ENCODE assay signal across 15 cellular contexts in genomic region chr4:40475609-40476008, GRCh38.
DNase-seq lines count a peak whose midpoint lies in the region; ATAC-seq, FAIRE-seq and TF ChIP-seq lines count a peak whose summit lies in the region.
"Had no signal": no experiment of that assay in that cellular context is flagged by ENCODE, and none has a peak within 500 bp of the region (broad histone marks: within the 10 kb centered on the region; RNA-seq: fewer than 3 reads in every experiment).

No MANE protein-coding gene starts in this region.

- H3K4me2 ChIP-seq in GM12878 (ENCODE audit: control insufficient read depth, insufficient read depth), result no peak overlapping the region
- H3K4me2 ChIP-seq in OCI-LY7 (ENCODE audit: low read length), result no peak overlapping the region

- H3K27ac ChIP-seq in GM12878 (ENCODE audit: control insufficient read depth, insufficient read depth) (no peak overlapping the region), OCI-LY7 (ENCODE audit: low read depth, low read length, poor library complexity, severe bottlenecking) (no peak overlapping the region)
- H3K27ac ChIP-seq in effector memory CD4-positive, alpha-beta T cell (ENCODE audit: insufficient read depth, low read length, poor library complexity, severe bottlenecking), result no peak overlapping the region

- no peak for TF ChIP-seq RAD21 in GM12878 (IDR thresholded peaks at IDR 0.05; ENCODE audit: insufficient read depth, low read depth, low read length)

- CTCF ChIA-PET in GM12878 (lab: Yijun Ruan, JAX), result interaction anchor here (1.0 to 2.8 kb wide), 7 partner anchors 9 to 98 kb away, joined by 3 to 14 read pairs (median 4); no protein-coding TSS in a partner anchor
- CTCF ChIA-PET in OCI-LY7 (lab: Charles Lee; ENCODE audit: unreplicated experiment), result no interaction called here

- H3K4me3 ChIP-seq in GM12878 (no peak overlapping the region), OCI-LY7 (ENCODE audit: low read depth, low read length, poor library complexity, severe bottlenecking) (no peak overlapping the region)
- H3K4me3 ChIP-seq in effector memory CD4-positive, alpha-beta T cell (ENCODE audit: insufficient read depth, low read depth, low read length, poor library complexity, severe bottlenecking), result no peak overlapping the region
- H3K4me3 ChIP-seq: esophagus squamous epithelium had no signal

- no peak for TF ChIP-seq POLR2A in GM12878 (IDR thresholded peaks at IDR 0.05; ENCODE audit: low read depth, low read length)

- H3K9me3 ChIP-seq in GM12878 (replicated peaks; ENCODE audit: control insufficient read depth, insufficient read depth, low read length) (no peaks in the 10 kb centered on the region), OCI-LY7 (ENCODE audit: low read length) (no peaks in the 10 kb centered on the region)
- no peaks in the 10 kb centered on the region for H3K9me3 ChIP-seq in effector memory CD4-positive, alpha-beta T cell (ENCODE audit: control insufficient read depth, low read length)
- H3K9me3 ChIP-seq: esophagus squamous epithelium had no signal

- H3K36me3 Mint-ChIP-seq in nephron (ENCODE audit: low read depth), result peaks cover 8% of the 10 kb centered on the region

- RAD21 ChIA-PET in GM12878 (lab: Charles Lee; ENCODE audit: unreplicated experiment), result interaction anchor here (0.7 to 4.3 kb wide), 31 partner anchors 8 to 243 kb away, joined by 3 to 28 read pairs (median 5); partner anchors contain the start of gene RBM47

- H3K79me2 ChIP-seq in GM12878 (ENCODE audit: control insufficient read depth, insufficient read depth, low read length) (peaks cover 51% of the 10 kb centered on the region), OCI-LY7 (ENCODE audit: insufficient read depth, low read depth, low read length) (no peaks in the 10 kb centered on the region)

- in situ Hi-C loops in GM12878 (cut with MboI), result no loop called here
- in situ Hi-C loops in GM13977 (cut with MboI; ENCODE audit: low pct_unique_long_range_greater_than_20kb, low sequenced_read_pairs, unreplicated experiment), result no loop called here

- SMC1A ChIA-PET in GM12878 (lab: Charles Lee; ENCODE audit: uncharacterized antibody, unreplicated experiment), result interaction anchor here (0.5 to 9.9 kb wide), 34 partner anchors 9 to 449 kb away, joined by 3 to 102 read pairs (median 4); partner anchors contain the start of gene RBM47

- H3K36me3 ChIP-seq in GM12878 (ENCODE audit: control insufficient read depth in 2 of 2, insufficient read depth in 2 of 2, low read length in 1 of 2), result peaks cover 0 to 6% of the 10 kb centered on the region in 2 experiments; a peak in 3 of 4 replicates
- no peaks in the 10 kb centered on the region for H3K36me3 ChIP-seq in OCI-LY7 (ENCODE audit: insufficient read depth, low read length)
- no peaks in the 10 kb centered on the region for H3K36me3 ChIP-seq in effector memory CD4-positive, alpha-beta T cell (ENCODE audit: control insufficient read depth, insufficient read depth, low read length)

- 76% methylated on average over 4 of the region's 4 CpGs for WGBS in GM12878 (ENCODE audit: insufficient coverage, insufficient replicate concordance, low lambda C conversion rate, missing lambda C conversion rate)

- H3K9ac ChIP-seq in GM12878 (ENCODE audit: control insufficient read depth, insufficient read depth, low read length), result no peak overlapping the region

- no peaks in the 10 kb centered on the region for H3K9me2 ChIP-seq in OCI-LY7 (ENCODE audit: insufficient read depth, low read length)

- no peak for TF ChIP-seq EP300 in GM12878 (IDR thresholded peaks at IDR 0.05; ENCODE audit: borderline replicate concordance in 1 of 2, control insufficient read depth in 1 of 2, low read depth in 2 of 2, low read length in 2 of 2)

- DNase-seq in DMS79 treated with DMSO at 0.1 percent for 48 hours (lab: John Stamatoyannopoulos, UW) (peak; percentile 42), NCI-H2107 (lab: John Stamatoyannopoulos, UW) (peak; percentile 2), GM12878 (ENCODE audit: low read depth, low spot score) (no peak), OCI-LY7 (ENCODE audit: low spot score) (no peak), middle frontal gyrus (ENCODE audit: extremely low spot score, low spot score) (no peak), GM13977 (ENCODE audit: low spot score) (no peak)
- DNase-seq in effector memory CD4-positive, alpha-beta T cell, result no peak
- DNase-seq: activated naive CD8-positive, alpha-beta T cell treated with anti-CD3 and anti-CD28 coated beads, Interleukin-2, amount 10 ng/mL, durations not matched to agents 7 days and 5 days; CD4-positive, alpha-beta T cell; esophagus squamous epithelium; NCI-H146; right cardiac atrium had no signal

- BruUV-seq in GM12878 (replicated peaks; lab: Mats Ljungman, UMichigan) (no TSS peak), OCI-LY7 (replicated peaks; lab: Mats Ljungman, UMichigan) (no TSS peak)

- no peaks in the 10 kb centered on the region for H3K9me3 Mint-ChIP-seq in nephron
- H3K9me3 Mint-ChIP-seq: activated naive CD8-positive, alpha-beta T cell treated with anti-CD3 and anti-CD28 coated beads, Interleukin-2, amount 10 ng/mL, durations not matched to agents 7 days and 5 days; CD4-positive, alpha-beta T cell had no signal

- H2AFZ ChIP-seq in GM12878 (ENCODE audit: control insufficient read depth, low read depth, low read length) (no peak overlapping the region), OCI-LY7 (ENCODE audit: low read length) (no peak overlapping the region)

- H4K20me1 ChIP-seq in GM12878 (ENCODE audit: control insufficient read depth, insufficient read depth) (no peaks in the 10 kb centered on the region), OCI-LY7 (ENCODE audit: insufficient read depth, low read length) (no peaks in the 10 kb centered on the region)

- H3K27ac Mint-ChIP-seq in nephron, result peak overlapping the region; percentile 29 to 94 (median 92)
- H3K27ac Mint-ChIP-seq: activated naive CD8-positive, alpha-beta T cell treated with anti-CD3 and anti-CD28 coated beads, Interleukin-2, amount 10 ng/mL, durations not matched to agents 7 days and 5 days; CD4-positive, alpha-beta T cell had no signal

- peaks cover 13% of the 10 kb centered on the region for H3K4me1 ChIP-seq in GM12878 (ENCODE audit: control insufficient read depth, insufficient read depth, low read length)
- H3K4me1 ChIP-seq in OCI-LY7 (ENCODE audit: insufficient read depth, low read length, poor library complexity, severe bottlenecking), result peaks cover under 1% of the 10 kb centered on the region
- no peaks in the 10 kb centered on the region for H3K4me1 ChIP-seq in effector memory CD4-positive, alpha-beta T cell (ENCODE audit: control insufficient read depth, insufficient read depth, low read length, poor library complexity, severe bottlenecking)

- H3K4me1 Mint-ChIP-seq in nephron, result peaks cover 11% of the 10 kb centered on the region

- no peak for ATAC-seq in GM12878
- ATAC-seq: Panc1, right cardiac atrium had no signal

- intact Hi-C loops in GM12878 (cut with micrococcal nuclease; ENCODE audit: unreplicated experiment), result no loop called here
- intact Hi-C loops in OCI-LY7 (cut with micrococcal nuclease; ENCODE audit: unreplicated experiment), result no loop called here

- POLR2A ChIA-PET in GM12878 (lab: Charles Lee) (interaction anchor here (0.5 to 4.7 kb wide), 12 partner anchors 9 to 143 kb away, joined by 3 to 29 read pairs (median 4); no protein-coding TSS in a partner anchor), OCI-LY7 (lab: Charles Lee) (interaction anchor here (0.6 to 1.4 kb wide), 6 partner anchors 10 to 177 kb away, joined by 3 to 5 read pairs (median 4); no protein-coding TSS in a partner anchor)

- H3K4me3 Mint-ChIP-seq in nephron, result peak overlapping the region in 2 of 3 experiments; percentile 62 to 70
- H3K4me3 Mint-ChIP-seq: activated naive CD8-positive, alpha-beta T cell treated with anti-CD3 and anti-CD28 coated beads, Interleukin-2, amount 10 ng/mL, durations not matched to agents 7 days and 5 days; CD4-positive, alpha-beta T cell had no signal

- H3K27me3 Mint-ChIP-seq in nephron (ENCODE audit: low read depth), result no peaks in the 10 kb centered on the region
- H3K27me3 Mint-ChIP-seq: activated naive CD8-positive, alpha-beta T cell treated with anti-CD3 and anti-CD28 coated beads, Interleukin-2, amount 10 ng/mL, durations not matched to agents 7 days and 5 days; CD4-positive, alpha-beta T cell had no signal

- no peaks in the 10 kb centered on the region for H3K27me3 ChIP-seq in GM12878 (replicated peaks in 1 of 2; ENCODE audit: control insufficient read depth in 2 of 2, insufficient read depth in 2 of 2, low read length in 1 of 2)
- no peaks in the 10 kb centered on the region for H3K27me3 ChIP-seq in effector memory CD4-positive, alpha-beta T cell (replicated peaks; ENCODE audit: control insufficient read depth, insufficient read depth, low read length, poor library complexity, severe bottlenecking)
- H3K27me3 ChIP-seq: esophagus squamous epithelium had no signal

- no peak for FAIRE-seq in GM12878 (lab: Jason Lieb, UNC)
- FAIRE-seq: H54 had no signal

- TF ChIP-seq CTCF in GM12878 (IDR thresholded peaks at IDR 0.05 in 2 of 3, conservative IDR thresholded peaks at IDR 0.05 in 1 of 3; ENCODE audit: control insufficient read depth in 2 of 3, extremely low read depth in 1 of 3, insufficient read depth in 1 of 3, low read depth in 3 of 3, low read length in 3 of 3), result no peak
- no peak for TF ChIP-seq CTCF in nephron (IDR thresholded peaks at IDR 0.05; ENCODE audit: unreplicated experiment in 3 of 3)
- TF ChIP-seq CTCF in OCI-LY7 (conservative IDR thresholded peaks at IDR 0.05; ENCODE audit: low read length), result no peak
- no peak for TF ChIP-seq CTCF in GM13977 (IDR thresholded peaks at IDR 0.05; ENCODE audit: extremely low read depth, insufficient read depth, missing control alignments)

TF ChIP-seq in GM12878, 131 proteins besides CTCF, POLR2A, EP300 and RAD21:
- TF ChIP-seq TARDBP (IDR thresholded peaks at IDR 0.05; ENCODE audit: borderline replicate concordance), result no peak
- TF ChIP-seq IKZF1 (conservative IDR thresholded peaks at IDR 0.05), result 0 out of 2 replicates have a peak, but pooled peaks have one; percentile 19
- TF ChIP-seq TCF12 (IDR thresholded peaks at IDR 0.05; ENCODE audit: low read depth, low read length), result no peak

Comparison
In these comparisons a context has a peak if more than half of its experiments do, and no peak if none do; other contexts are left out.
1. DNase-seq: peak in DMS79 treated with DMSO at 0.1 percent for 48 hours (single experiment) and NCI-H2107 (single experiment); none in GM12878 (single experiment), OCI-LY7 (single experiment), middle frontal gyrus (single experiment), GM13977 (single experiment) and effector memory CD4-positive, alpha-beta T cell (0 of 3).